1 cellular context compared by ENCODE assay signal in the genomic region with DNA sequence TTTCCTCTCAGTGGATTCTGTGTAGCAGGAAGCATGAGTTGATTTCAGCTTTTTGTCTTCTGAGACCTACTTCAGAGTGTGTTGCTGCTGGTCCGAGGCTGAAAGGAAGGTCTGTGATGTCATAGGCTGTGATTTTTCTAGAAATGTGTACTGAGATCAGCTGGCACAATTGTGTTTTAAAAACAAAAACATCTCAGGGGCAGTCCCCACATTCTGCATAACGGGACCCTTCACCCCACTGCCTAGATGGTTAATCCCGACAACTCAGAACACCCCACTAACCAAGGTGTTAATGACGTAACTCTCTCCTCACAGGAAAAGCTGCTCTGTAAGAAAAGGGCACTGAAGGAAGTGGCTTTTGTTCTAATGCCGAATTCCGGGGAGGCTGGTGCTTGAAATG.
TF ChIP-seq lines count a peak whose summit lies in the region.

No MANE protein-coding gene starts in this region.

TF ChIP-seq in SK-N-SH treated with all-trans-retinoic acid at 6 μM for 48 hours, 23 proteins besides CTCF, POLR2A, EP300 and RAD21 (continued from another document):
- TF ChIP-seq, protein P1, sequence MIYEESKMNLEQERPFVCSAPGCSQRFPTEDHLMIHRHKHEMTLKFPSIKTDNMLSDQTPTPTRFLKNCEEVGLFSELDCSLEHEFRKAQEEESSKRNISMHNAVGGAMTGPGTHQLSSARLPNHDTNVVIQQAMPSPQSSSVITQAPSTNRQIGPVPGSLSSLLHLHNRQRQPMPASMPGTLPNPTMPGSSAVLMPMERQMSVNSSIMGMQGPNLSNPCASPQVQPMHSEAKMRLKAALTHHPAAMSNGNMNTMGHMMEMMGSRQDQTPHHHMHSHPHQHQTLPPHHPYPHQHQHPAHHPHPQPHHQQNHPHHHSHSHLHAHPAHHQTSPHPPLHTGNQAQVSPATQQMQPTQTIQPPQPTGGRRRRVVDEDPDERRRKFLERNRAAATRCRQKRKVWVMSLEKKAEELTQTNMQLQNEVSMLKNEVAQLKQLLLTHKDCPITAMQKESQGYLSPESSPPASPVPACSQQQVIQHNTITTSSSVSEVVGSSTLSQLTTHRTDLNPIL (CRISPR knock-in tag; IDR thresholded peaks at IDR 0.05; ENCODE audit: low read depth): no peak
- TF ChIP-seq ZNF8 (CRISPR knock-in tag; IDR thresholded peaks at IDR 0.05) (no peak), PPARA (CRISPR knock-in tag; IDR thresholded peaks at IDR 0.05; ENCODE audit: borderline replicate concordance) (no peak), CSDC2 (CRISPR knock-in tag; IDR thresholded peaks at IDR 0.05) (no peak)
- TF ChIP-seq, protein P2, sequence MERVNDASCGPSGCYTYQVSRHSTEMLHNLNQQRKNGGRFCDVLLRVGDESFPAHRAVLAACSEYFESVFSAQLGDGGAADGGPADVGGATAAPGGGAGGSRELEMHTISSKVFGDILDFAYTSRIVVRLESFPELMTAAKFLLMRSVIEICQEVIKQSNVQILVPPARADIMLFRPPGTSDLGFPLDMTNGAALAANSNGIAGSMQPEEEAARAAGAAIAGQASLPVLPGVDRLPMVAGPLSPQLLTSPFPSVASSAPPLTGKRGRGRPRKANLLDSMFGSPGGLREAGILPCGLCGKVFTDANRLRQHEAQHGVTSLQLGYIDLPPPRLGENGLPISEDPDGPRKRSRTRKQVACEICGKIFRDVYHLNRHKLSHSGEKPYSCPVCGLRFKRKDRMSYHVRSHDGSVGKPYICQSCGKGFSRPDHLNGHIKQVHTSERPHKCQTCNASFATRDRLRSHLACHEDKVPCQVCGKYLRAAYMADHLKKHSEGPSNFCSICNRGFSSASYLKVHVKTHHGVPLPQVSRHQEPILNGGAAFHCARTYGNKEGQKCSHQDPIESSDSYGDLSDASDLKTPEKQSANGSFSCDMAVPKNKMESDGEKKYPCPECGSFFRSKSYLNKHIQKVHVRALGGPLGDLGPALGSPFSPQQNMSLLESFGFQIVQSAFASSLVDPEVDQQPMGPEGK (CRISPR knock-in tag; IDR thresholded peaks at IDR 0.05; ENCODE audit: borderline replicate concordance): no peak
TF ChIP-seq in SK-N-SH treated with all-trans-retinoic acid at 6 μM for 48 hours: peak in this region for 0.
